Comparison of ENCODE assay signal across 1 cellular context in genomic region chr9:110180713-110181434, GRCh38.
TF ChIP-seq lines count a peak whose summit lies in the region.

No MANE protein-coding gene starts in this region.

TF ChIP-seq in GM23338, 12 proteins besides CTCF, POLR2A, EP300 and RAD21 (continued from another document):
- TF ChIP-seq, protein P1, sequence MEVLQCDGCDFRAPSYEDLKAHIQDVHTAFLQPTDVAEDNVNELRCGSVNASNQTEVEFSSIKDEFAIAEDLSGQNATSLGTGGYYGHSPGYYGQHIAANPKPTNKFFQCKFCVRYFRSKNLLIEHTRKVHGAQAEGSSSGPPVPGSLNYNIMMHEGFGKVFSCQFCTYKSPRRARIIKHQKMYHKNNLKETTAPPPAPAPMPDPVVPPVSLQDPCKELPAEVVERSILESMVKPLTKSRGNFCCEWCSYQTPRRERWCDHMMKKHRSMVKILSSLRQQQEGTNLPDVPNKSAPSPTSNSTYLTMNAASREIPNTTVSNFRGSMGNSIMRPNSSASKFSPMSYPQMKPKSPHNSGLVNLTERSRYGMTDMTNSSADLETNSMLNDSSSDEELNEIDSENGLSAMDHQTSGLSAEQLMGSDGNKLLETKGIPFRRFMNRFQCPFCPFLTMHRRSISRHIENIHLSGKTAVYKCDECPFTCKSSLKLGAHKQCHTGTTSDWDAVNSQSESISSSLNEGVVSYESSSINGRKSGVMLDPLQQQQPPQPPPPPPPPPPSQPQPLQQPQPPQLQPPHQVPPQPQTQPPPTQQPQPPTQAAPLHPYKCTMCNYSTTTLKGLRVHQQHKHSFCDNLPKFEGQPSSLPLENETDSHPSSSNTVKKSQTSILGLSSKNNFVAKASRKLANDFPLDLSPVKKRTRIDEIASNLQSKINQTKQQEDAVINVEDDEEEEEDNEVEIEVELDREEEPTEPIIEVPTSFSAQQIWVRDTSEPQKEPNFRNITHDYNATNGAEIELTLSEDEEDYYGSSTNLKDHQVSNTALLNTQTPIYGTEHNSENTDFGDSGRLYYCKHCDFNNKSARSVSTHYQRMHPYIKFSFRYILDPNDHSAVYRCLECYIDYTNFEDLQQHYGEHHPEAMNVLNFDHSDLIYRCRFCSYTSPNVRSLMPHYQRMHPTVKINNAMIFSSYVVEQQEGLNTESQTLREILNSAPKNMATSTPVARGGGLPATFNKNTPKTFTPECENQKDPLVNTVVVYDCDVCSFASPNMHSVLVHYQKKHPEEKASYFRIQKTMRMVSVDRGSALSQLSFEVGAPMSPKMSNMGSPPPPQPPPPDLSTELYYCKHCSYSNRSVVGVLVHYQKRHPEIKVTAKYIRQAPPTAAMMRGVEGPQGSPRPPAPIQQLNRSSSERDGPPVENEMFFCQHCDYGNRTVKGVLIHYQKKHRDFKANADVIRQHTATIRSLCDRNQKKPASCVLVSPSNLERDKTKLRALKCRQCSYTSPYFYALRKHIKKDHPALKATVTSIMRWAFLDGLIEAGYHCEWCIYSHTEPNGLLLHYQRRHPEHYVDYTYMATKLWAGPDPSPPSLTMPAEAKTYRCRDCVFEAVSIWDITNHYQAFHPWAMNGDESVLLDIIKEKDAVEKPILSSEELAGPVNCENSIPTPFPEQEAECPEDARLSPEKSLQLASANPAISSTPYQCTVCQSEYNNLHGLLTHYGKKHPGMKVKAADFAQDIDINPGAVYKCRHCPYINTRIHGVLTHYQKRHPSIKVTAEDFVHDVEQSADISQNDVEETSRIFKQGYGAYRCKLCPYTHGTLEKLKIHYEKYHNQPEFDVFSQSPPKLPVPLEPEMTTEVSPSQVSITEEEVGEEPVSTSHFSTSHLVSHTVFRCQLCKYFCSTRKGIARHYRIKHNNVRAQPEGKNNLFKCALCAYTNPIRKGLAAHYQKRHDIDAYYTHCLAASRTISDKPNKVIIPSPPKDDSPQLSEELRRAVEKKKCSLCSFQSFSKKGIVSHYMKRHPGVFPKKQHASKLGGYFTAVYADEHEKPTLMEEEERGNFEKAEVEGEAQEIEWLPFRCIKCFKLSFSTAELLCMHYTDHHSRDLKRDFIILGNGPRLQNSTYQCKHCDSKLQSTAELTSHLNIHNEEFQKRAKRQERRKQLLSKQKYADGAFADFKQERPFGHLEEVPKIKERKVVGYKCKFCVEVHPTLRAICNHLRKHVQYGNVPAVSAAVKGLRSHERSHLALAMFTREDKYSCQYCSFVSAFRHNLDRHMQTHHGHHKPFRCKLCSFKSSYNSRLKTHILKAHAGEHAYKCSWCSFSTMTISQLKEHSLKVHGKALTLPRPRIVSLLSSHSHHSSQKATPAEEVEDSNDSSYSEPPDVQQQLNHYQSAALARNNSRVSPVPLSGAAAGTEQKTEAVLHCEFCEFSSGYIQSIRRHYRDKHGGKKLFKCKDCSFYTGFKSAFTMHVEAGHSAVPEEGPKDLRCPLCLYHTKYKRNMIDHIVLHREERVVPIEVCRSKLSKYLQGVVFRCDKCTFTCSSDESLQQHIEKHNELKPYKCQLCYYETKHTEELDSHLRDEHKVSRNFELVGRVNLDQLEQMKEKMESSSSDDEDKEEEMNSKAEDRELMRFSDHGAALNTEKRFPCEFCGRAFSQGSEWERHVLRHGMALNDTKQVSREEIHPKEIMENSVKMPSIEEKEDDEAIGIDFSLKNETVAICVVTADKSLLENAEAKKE (CRISPR knock-in tag; IDR thresholded peaks at IDR 0.05) = no peak
- TF ChIP-seq EZH2 (IDR thresholded peaks at IDR 0.05; ENCODE audit: low read depth, unreplicated experiment) = no peak
